ENCODE assay signal across 1 cellular context in genomic region chr17:17985555-17985954, GRCh38.
TF ChIP-seq lines count a peak whose summit lies in the region.

No MANE protein-coding gene starts in this region.

TF ChIP-seq in H1, 55 proteins besides CTCF, POLR2A, EP300 and RAD21:
- TF ChIP-seq FOSL1 (IDR thresholded peaks at IDR 0.05; ENCODE audit: insufficient read depth, low read depth, low read length) (no peak), RNF2 (IDR thresholded peaks at IDR 0.05; ENCODE audit: borderline replicate concordance, low read depth, low read length, missing control alignments, poor library complexity, severe bottlenecking) (no peak), CEBPB (IDR thresholded peaks at IDR 0.05; ENCODE audit: low read depth, low read length) (no peak), EGR1 (IDR thresholded peaks at IDR 0.05; ENCODE audit: borderline replicate concordance, low read depth, low read length) (no peak), TEAD4 (IDR thresholded peaks at IDR 0.05; ENCODE audit: low read depth, low read length) (no peak), E2F6 (IDR thresholded peaks at IDR 0.05) (no peak), CHD7 (IDR thresholded peaks at IDR 0.05; ENCODE audit: insufficient replicate concordance, low read length) (no peak), ASH2L (IDR thresholded peaks at IDR 0.05; ENCODE audit: low read length) (no peak), KDM1A (IDR thresholded peaks at IDR 0.05; ENCODE audit: borderline replicate concordance, low read length) (no peak), RBBP5 (IDR thresholded peaks at IDR 0.05; ENCODE audit: borderline replicate concordance, low read depth, low read length) (no peak), MAFK (IDR thresholded peaks at IDR 0.05; ENCODE audit: low read depth, low read length) (no peak), ATF3 (IDR thresholded peaks at IDR 0.05; ENCODE audit: insufficient read depth, low read depth, low read length) (no peak), USF2 (IDR thresholded peaks at IDR 0.05; ENCODE audit: low read length) (no peak), POLR2AphosphoS5 (IDR thresholded peaks at IDR 0.05; ENCODE audit: low read depth, low read length) (no peak), TCF12 (IDR thresholded peaks at IDR 0.05; ENCODE audit: low read depth, low read length) (no peak), BCL11A (IDR thresholded peaks at IDR 0.05; ENCODE audit: low read depth in 2 of 2, low read length in 2 of 2) (no peak), SRF (IDR thresholded peaks at IDR 0.05; ENCODE audit: low read depth, low read length) (no peak)
